10 cellular contexts compared by ENCODE assay signal in genomic region chr20:48725589-48725991, GRCh38.
DNase-seq lines count a peak whose midpoint lies in the region; ATAC-seq and TF ChIP-seq lines count a peak whose summit lies in the region.
"Had no signal": no experiment of that assay in that cellular context is flagged by ENCODE, and none has a peak within 500 bp of the region (broad histone marks: within the 10 kb centered on the region; RNA-seq: fewer than 3 reads in every experiment).

No MANE protein-coding gene starts in this region.

- TF ChIP-seq CTCF in GM12865 (IDR thresholded peaks at IDR 0.05; ENCODE audit: insufficient read depth, low read depth, low read length, missing control alignments) (no peak), choroid plexus epithelial cell (conservative IDR thresholded peaks at IDR 0.05; ENCODE audit: low read depth, low read length) (no peak), retinal pigment epithelial cell (conservative IDR thresholded peaks at IDR 0.05; ENCODE audit: low read depth, low read length) (no peak)

- ATAC-seq in sciatic nerve: no peak
- ATAC-seq: right cardiac atrium had no signal

- intact Hi-C loops in sciatic nerve (cut with DNase I): no loop called here
- intact Hi-C loops in posterior vena cava (cut with DNase I): no loop called here

- DNase-seq in GM12865 (ENCODE audit: low read depth) (peak; percentile 47), NCI-H69 (lab: John Stamatoyannopoulos, UW) (peak; percentile 22), choroid plexus epithelial cell (ENCODE audit: low read depth) (peak; percentile 55), retinal pigment epithelial cell (ENCODE audit: low read depth) (peak; percentile 4), sciatic nerve (ENCODE audit: low spot score) (no peak), KG1 (lab: John Stamatoyannopoulos, UW) (no peak), posterior vena cava (ENCODE audit: low spot score) (no peak)
- DNase-seq: NCI-H1092 treated with DMSO at 0.1 percent for 48 hours; right cardiac atrium; stimulated activated naive CD4-positive, alpha-beta T cell had no signal

- H3K4me3 ChIP-seq in GM12865 (ENCODE audit: low read depth, low read length): no peak overlapping the region
- H3K4me3 ChIP-seq in choroid plexus epithelial cell (ENCODE audit: low read depth, low read length): no peak overlapping the region
- no peak overlapping the region for H3K4me3 ChIP-seq in retinal pigment epithelial cell (ENCODE audit: low read length)

Comparison
In these comparisons a context has a peak if more than half of its experiments do, and no peak if none do; other contexts are left out.
1. DNase-seq: peak in GM12865 (single experiment), NCI-H69 (single experiment), choroid plexus epithelial cell (single experiment) and retinal pigment epithelial cell (single experiment); none in sciatic nerve (single experiment), KG1 (single experiment) and posterior vena cava (single experiment).